9 cellular contexts compared by ENCODE assay signal in the genomic region with DNA sequence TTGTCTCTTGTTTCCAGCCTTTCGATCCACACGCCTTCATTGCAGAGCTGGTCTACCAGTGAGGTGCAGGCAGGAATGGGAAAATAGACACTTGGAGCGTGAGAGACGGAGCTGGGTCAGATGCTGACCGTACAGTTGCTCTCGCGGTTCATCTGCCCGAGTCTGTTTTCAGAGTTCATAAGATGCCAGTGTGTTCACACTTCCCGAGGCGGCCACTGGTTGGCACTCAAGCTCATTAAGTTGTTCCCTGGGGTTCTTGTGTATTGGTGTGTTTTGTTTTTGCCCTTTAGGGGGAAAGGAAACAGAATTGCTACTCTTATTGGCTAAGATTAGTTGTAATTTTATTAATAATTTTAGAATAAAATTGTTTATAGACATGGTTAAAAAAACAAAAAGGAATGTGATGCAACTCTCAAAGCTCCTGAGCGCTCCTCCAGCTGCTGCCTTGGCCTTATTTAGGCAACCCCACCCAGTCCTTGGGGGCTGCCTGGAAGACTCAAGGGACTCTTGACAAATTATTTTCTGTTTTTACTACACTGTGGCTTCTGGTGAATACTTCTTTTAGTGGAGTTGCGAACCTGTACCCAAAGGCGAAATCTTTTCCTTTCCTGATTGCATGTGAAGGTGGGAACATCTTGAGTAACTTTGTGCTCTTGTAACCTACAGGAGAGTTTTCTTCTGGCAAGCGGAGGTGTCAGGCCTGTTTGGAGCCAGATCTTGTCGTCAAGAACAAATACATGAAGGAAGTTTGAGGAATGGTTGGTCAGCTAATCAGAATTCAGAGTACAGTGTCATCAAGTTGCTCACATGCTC.
A peak's percentile ranks its signal among the peaks of the same experiment; 100 is the strongest.
DNase-seq lines count a peak whose midpoint lies in the region; TF ChIP-seq lines count a peak whose summit lies in the region.
"Had no signal": no experiment of that assay in that cellular context is flagged by ENCODE, and none has a peak within 500 bp of the region (broad histone marks: within the 10 kb centered on the region; RNA-seq: fewer than 3 reads in every experiment).

No MANE protein-coding gene starts in this region.

- H3K9me3 ChIP-seq in neural progenitor cell (ENCODE audit: low read depth) = no peaks in the 10 kb centered on the region

- no peaks in the 10 kb centered on the region for H3K4me1 ChIP-seq in neural progenitor cell

- no peak overlapping the region for H3K4me2 ChIP-seq in neural progenitor cell

- H3K4me3 ChIP-seq in neural progenitor cell = no peak overlapping the region

- H3K27me3 Mint-ChIP-seq in endothelial cell (ENCODE audit: unreplicated experiment) (peaks cover 4% of the 10 kb centered on the region), neural progenitor cell (ENCODE audit: insufficient read depth, low read depth) (no peaks in the 10 kb centered on the region)

- no peaks in the 10 kb centered on the region for H3F3A ChIP-seq in neural progenitor cell (ENCODE audit: low read depth)

- H3K9ac ChIP-seq in neural progenitor cell = no peak overlapping the region

- no peak overlapping the region for H3K27ac ChIP-seq in neural progenitor cell

- H3K36me3 ChIP-seq in neural progenitor cell = no peaks in the 10 kb centered on the region

- peak overlapping the region; percentile 12 for H3K27ac Mint-ChIP-seq in endothelial cell (ENCODE audit: unreplicated experiment)
- H3K27ac Mint-ChIP-seq in neural progenitor cell = no peak overlapping the region

- TF ChIP-seq CTCF in endothelial cell (IDR thresholded peaks at IDR 0.05; ENCODE audit: unreplicated experiment) (no peak), neural progenitor cell (IDR thresholded peaks at IDR 0.05) (peak; percentile 46)

- H4K20me1 ChIP-seq in neural progenitor cell (ENCODE audit: low read depth) = no peaks in the 10 kb centered on the region

- H3K4me1 Mint-ChIP-seq in endothelial cell (ENCODE audit: unreplicated experiment) (peaks cover 38% of the 10 kb centered on the region), neural progenitor cell (peaks cover 8% of the 10 kb centered on the region)

- H3K9me3 Mint-ChIP-seq in endothelial cell (ENCODE audit: unreplicated experiment) (no peaks in the 10 kb centered on the region), neural progenitor cell (no peaks in the 10 kb centered on the region)

- H3K4me3 Mint-ChIP-seq in endothelial cell (ENCODE audit: unreplicated experiment) (no peak overlapping the region), neural progenitor cell (no peak overlapping the region)

- peaks cover 13% of the 10 kb centered on the region for H3K36me3 Mint-ChIP-seq in endothelial cell (ENCODE audit: low read depth, unreplicated experiment)
- H3K36me3 Mint-ChIP-seq in neural progenitor cell = no peaks in the 10 kb centered on the region

- no peaks in the 10 kb centered on the region for H3K27me3 ChIP-seq in neural progenitor cell

- DNase-seq in EH (ENCODE audit: low read depth) (peak; percentile 1), NAMALWA (ENCODE audit: low spot score) (peak; percentile 29), endothelial cell (ENCODE audit: low spot score) (no peak), neural progenitor cell (ENCODE audit: low spot score) (peak; percentile 45), GM19238 (ENCODE audit: insufficient read length, low spot score) (no peak), 8988T (no peak), NCI-H774 (lab: John Stamatoyannopoulos, UW) (no peak), NCI-H146 treated with DMSO at 0.1 percent for 48 hours (lab: John Stamatoyannopoulos, UW; ENCODE audit: unreplicated experiment) (no peak)
- DNase-seq: MM.1S had no signal

- H3K79me2 ChIP-seq in neural progenitor cell (ENCODE audit: low read depth) = no peaks in the 10 kb centered on the region

- peak overlapping the region; percentile 95 for H2AFZ ChIP-seq in neural progenitor cell (replicated peaks)

Comparison
In these comparisons a context has a peak if more than half of its experiments do, and no peak if none do; other contexts are left out.
1. DNase-seq: peak in EH (single experiment), NAMALWA (single experiment) and neural progenitor cell (single experiment); none in endothelial cell (single experiment), GM19238 (single experiment), 8988T (single experiment), NCI-H774 (single experiment) and NCI-H146 treated with DMSO at 0.1 percent for 48 hours (single experiment).